21 cellular contexts compared by ENCODE assay signal in genomic region chr16:88695218-88695617, GRCh38. TPM values are rescaled to one million over a fixed set of nuclear protein-coding genes. Genes with fewer than 3 reads are reported as not detected.
"Had no signal": no experiment of that assay in that cellular context is flagged by ENCODE, and none has a peak within 500 bp of the region (broad histone marks: within the 10 kb centered on the region; RNA-seq: fewer than 3 reads in every experiment).

No MANE protein-coding gene starts in this region.

- H3K9me3 Mint-ChIP-seq: activated naive CD4-positive, alpha-beta T cell treated with anti-CD3 and anti-CD28 coated beads, Interleukin-2, amount 50 U/mL, for 24 hours; central memory CD8-positive, alpha-beta T cell; nephron; stimulated activated naive CD8-positive, alpha-beta T cell treated with anti-CD3 and anti-CD28 coated beads, Interleukin-15, amount 100 ng/mL, for 72 hours had no signal

- H3K36me3 Mint-ChIP-seq: activated naive CD4-positive, alpha-beta T cell treated with anti-CD3 and anti-CD28 coated beads, Interleukin-2, amount 50 U/mL, for 24 hours had no signal

- H3K4me3 ChIP-seq: ascending aorta, colonic mucosa, lung, skin epidermis, suprapubic skin, transverse colon, vagina had no signal

- H3K4me1 ChIP-seq: ascending aorta, vagina had no signal

- DNase-seq: activated CD4-positive, alpha-beta T cell treated with anti-CD3 and anti-CD28 coated beads, Interleukin-2, amount 50 U/mL, for 48 hours; activated CD8-positive, alpha-beta memory T cell treated with anti-CD3 and anti-CD28 coated beads, Interleukin-2, amount 50 U/mL, for 4 hours; activated effector memory CD4-positive, alpha-beta T cell treated with anti-CD3 and anti-CD28 coated beads, Interleukin-2, amount 50 U/mL, for 16 hours; activated T-cell treated with anti-CD3 and anti-CD28 coated beads, Interleukin-2, amount 50 U/mL, for 48 hours; colonic mucosa; foreskin melanocyte; hypothalamus; islet precursor cell; occipital lobe; stimulated activated naive CD8-positive, alpha-beta T cell treated with anti-CD3 and anti-CD28 coated beads, Interleukin-15, amount 100 ng/mL, for 72 hours; T-helper 17 cell; transverse colon had no signal

- H3K27me3 Mint-ChIP-seq: activated naive CD4-positive, alpha-beta T cell treated with anti-CD3 and anti-CD28 coated beads, Interleukin-2, amount 50 U/mL, for 24 hours; central memory CD8-positive, alpha-beta T cell; stimulated activated naive CD8-positive, alpha-beta T cell treated with anti-CD3 and anti-CD28 coated beads, Interleukin-15, amount 100 ng/mL, for 72 hours; T-helper 17 cell had no signal

- ATAC-seq: right cardiac atrium; stimulated activated naive CD8-positive, alpha-beta T cell treated with anti-CD3 and anti-CD28 coated beads, Interleukin-15, amount 100 ng/mL, for 72 hours; T-helper 17 cell had no signal

- H3K36me3 ChIP-seq: colonic mucosa had no signal

- H3K27ac ChIP-seq: ascending aorta, colonic mucosa, skin epidermis, suprapubic skin, transverse colon, vagina had no signal

- H3K27me3 ChIP-seq: ascending aorta, colonic mucosa, vagina had no signal

- H3K4me1 Mint-ChIP-seq: nephron had no signal

- H3K9me3 ChIP-seq: ascending aorta, colonic mucosa, suprapubic skin, transverse colon, vagina had no signal

- H3K27ac Mint-ChIP-seq: nephron; stimulated activated naive CD8-positive, alpha-beta T cell treated with anti-CD3 and anti-CD28 coated beads, Interleukin-15, amount 100 ng/mL, for 72 hours; T-helper 17 cell had no signal

- H3K4me3 Mint-ChIP-seq: activated naive CD4-positive, alpha-beta T cell treated with anti-CD3 and anti-CD28 coated beads, Interleukin-2, amount 50 U/mL, for 24 hours; central memory CD8-positive, alpha-beta T cell; nephron; stimulated activated naive CD8-positive, alpha-beta T cell treated with anti-CD3 and anti-CD28 coated beads, Interleukin-15, amount 100 ng/mL, for 72 hours; T-helper 17 cell had no signal

RNA-seq across cellular contexts. Expression of gene SNAI3, which starts 8.9 kb away (rescaled TPM):
- total RNA-seq: ascending aorta, vagina had no signal
